ENCODE assay signal across 8 cellular contexts in genomic region chr17:49494937-49495841, GRCh38. TPM values are rescaled to one million over a fixed set of nuclear protein-coding genes. Genes with fewer than 3 reads are reported as not detected.
DNase-seq lines count a peak whose midpoint lies in the region; ATAC-seq and TF ChIP-seq lines count a peak whose summit lies in the region.

A gene with protein sequence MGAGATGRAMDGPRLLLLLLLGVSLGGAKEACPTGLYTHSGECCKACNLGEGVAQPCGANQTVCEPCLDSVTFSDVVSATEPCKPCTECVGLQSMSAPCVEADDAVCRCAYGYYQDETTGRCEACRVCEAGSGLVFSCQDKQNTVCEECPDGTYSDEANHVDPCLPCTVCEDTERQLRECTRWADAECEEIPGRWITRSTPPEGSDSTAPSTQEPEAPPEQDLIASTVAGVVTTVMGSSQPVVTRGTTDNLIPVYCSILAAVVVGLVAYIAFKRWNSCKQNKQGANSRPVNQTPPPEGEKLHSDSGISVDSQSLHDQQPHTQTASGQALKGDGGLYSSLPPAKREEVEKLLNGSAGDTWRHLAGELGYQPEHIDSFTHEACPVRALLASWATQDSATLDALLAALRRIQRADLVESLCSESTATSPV (plus strand): TSS chr17:49495293. CDS start chr17:49495418, 125 bp downstream.

- H3K36me3 Mint-ChIP-seq in naive B cell, result no peaks in the 10 kb centered on the region

- intact Hi-C loops in esophagus squamous epithelium (cut with DNase I), result loop anchor here (5.0 kb wide), 1 partner anchor 52 kb away; no protein-coding TSS in a partner anchor

- H3K9ac ChIP-seq in BLaER1 treated with 17β-estradiol and CSF1 and Interleukin-3, amounts not matched to agents 10 nM and 100 nM, result peak within 1 kb of the TSS in 9 of 11 experiments; percentile 35 to 70 (median 54); a peak in 14 of 22 replicates

- TF ChIP-seq CTCF in esophagus squamous epithelium (IDR thresholded peaks at IDR 0.05) (no peak), suprapubic skin (IDR thresholded peaks at IDR 0.05) (no peak)

- TF ChIP-seq POLR2A in esophagus squamous epithelium (IDR thresholded peaks at IDR 0.05), result peak in 1 of 4 donors; percentile 70
- TF ChIP-seq POLR2A in suprapubic skin (IDR thresholded peaks at IDR 0.05), result no peak

- H3K4me1 Mint-ChIP-seq in naive B cell, result peaks cover 27 to 36% (median 35%) of the 10 kb centered on the region in 3 donors

- peak within 1 kb of the TSS; percentile 47 to 73 (median 62) for H3K4me3 ChIP-seq in BLaER1 treated with 17β-estradiol and CSF1 and Interleukin-3, amounts not matched to agents 10 nM and 100 nM
- H3K4me3 ChIP-seq in esophagus squamous epithelium (peak within 1 kb of the TSS; percentile 32 to 70 (median 44)), suprapubic skin (peak within 1 kb of the TSS; percentile 53)

- H3K9me3 ChIP-seq in BLaER1 treated with 17β-estradiol and CSF1 and Interleukin-3, amounts not matched to agents 10 nM and 100 nM (replicated peaks in 1 of 11), result no peaks in the 10 kb centered on the region
- no peaks in the 10 kb centered on the region for H3K9me3 ChIP-seq in esophagus squamous epithelium
- H3K9me3 ChIP-seq in suprapubic skin, result no peaks in the 10 kb centered on the region

- peak within 1 kb of the TSS; percentile 91 to 100 (median 99) for H3K4me2 ChIP-seq in BLaER1 treated with 17β-estradiol and CSF1 and Interleukin-3, amounts not matched to agents 10 nM and 100 nM

- ATAC-seq in GM21381 (IDR thresholded peaks at IDR 0.05; ENCODE audit: unreplicated experiment), result peak; percentile 57
- ATAC-seq in naive B cell (ENCODE audit: low read depth in 2 of 2), result peak; percentile 45 to 53

- DNase-seq in NCI-H510A (lab: John Stamatoyannopoulos, UW) (peak; percentile 24), activated T-cell treated with anti-CD3 and anti-CD28 coated beads for 1 hour (ENCODE audit: low read depth) (peak; percentile 30), esophagus squamous epithelium (lab: John Stamatoyannopoulos, UW) (no peak), naive B cell (peak; percentile 51), suprapubic skin (ENCODE audit: low spot score in 2 of 2) (no peak), NCI-H187 (lab: John Stamatoyannopoulos, UW) (no peak)

- H3K27ac ChIP-seq in BLaER1 treated with 17β-estradiol and CSF1 and Interleukin-3, amounts not matched to agents 10 nM and 100 nM, result peak within 1 kb of the TSS in 2 of 11 experiments; percentile 41 to 51; a peak in 3 of 22 replicates
- H3K27ac ChIP-seq in esophagus squamous epithelium (peak within 1 kb of the TSS in 1 of 4 donors; percentile 27), suprapubic skin (no peak within 1 kb of the TSS)

- no peaks in the 10 kb centered on the region for H3K36me3 ChIP-seq in BLaER1 treated with 17β-estradiol and CSF1 and Interleukin-3, amounts not matched to agents 10 nM and 100 nM
- no peaks in the 10 kb centered on the region for H3K36me3 ChIP-seq in esophagus squamous epithelium
- no peaks in the 10 kb centered on the region for H3K36me3 ChIP-seq in suprapubic skin

- no peak for TF ChIP-seq EP300 in suprapubic skin (IDR thresholded peaks at IDR 0.05)

- H3K4me3 Mint-ChIP-seq in naive B cell, result peak within 1 kb of the TSS; percentile 81 to 93 (median 90)

- peaks cover 40 to 61% (median 57%) of the 10 kb centered on the region in 3 donors for H3K27me3 Mint-ChIP-seq in naive B cell

- peaks cover 28 to 45% (median 36%) of the 10 kb centered on the region in 10 experiments for H3K4me1 ChIP-seq in BLaER1 treated with 17β-estradiol and CSF1 and Interleukin-3, amounts not matched to agents 10 nM and 100 nM
- H3K4me1 ChIP-seq in esophagus squamous epithelium (peaks cover 30 to 39% (median 30%) of the 10 kb centered on the region in 3 donors), suprapubic skin (peaks cover 35% of the 10 kb centered on the region)

- WGBS in esophagus squamous epithelium, 2 donors, result 1 to 2% methylated on average over 18 to 29 of the region's 81 CpGs
- under 1% methylated on average over 57 of the region's 81 CpGs for WGBS in suprapubic skin

- peaks cover 0 to 2% (median 0%) of the 10 kb centered on the region in 7 donors for H3K9me3 Mint-ChIP-seq in naive B cell

- peaks cover 0 to 36% (median 25%) of the 10 kb centered on the region in 11 experiments; a peak in 20 of 22 replicates for H4K20me1 ChIP-seq in BLaER1 treated with 17β-estradiol and CSF1 and Interleukin-3, amounts not matched to agents 10 nM and 100 nM

- H3K27ac Mint-ChIP-seq in naive B cell, result peak within 1 kb of the TSS in 4 of 6 donors; percentile 26 to 88 (median 42)

- peaks cover 46 to 51% (median 50%) of the 10 kb centered on the region in 11 experiments for H3K27me3 ChIP-seq in BLaER1 treated with 17β-estradiol and CSF1 and Interleukin-3, amounts not matched to agents 10 nM and 100 nM
- H3K27me3 ChIP-seq in esophagus squamous epithelium, result peaks cover 4 to 79% (median 20%) of the 10 kb centered on the region in 4 donors
- H3K27me3 ChIP-seq in suprapubic skin, result peaks cover 66% of the 10 kb centered on the region

RNA-seq across cellular contexts. Expression of the gene that starts here (rescaled TPM):
- 1 to 10 TPM; 1.6 to 9.6 (median 4.9) TPM for total RNA-seq in esophagus squamous epithelium
- under 1 TPM in 1 of 6 donors, not detected in 5; 0.16 TPM for polyA plus RNA-seq in naive B cell (ENCODE audit: low read depth in 6 of 6)
- 10 to 100 TPM; 18.1 to 26.8 (median 22.0) TPM for total RNA-seq in suprapubic skin

Comparison
In these comparisons a context has a peak if more than half of its experiments do, and no peak if none do; other contexts are left out.
1. Peak in DNase-seq and ATAC-seq in naive B cell; RNA of the gene not detected or under 1 TPM.
2. DNase-seq: peak in NCI-H510A (single experiment) and activated T-cell treated with anti-CD3 and anti-CD28 coated beads for 1 hour (single experiment); none in esophagus squamous epithelium (single experiment), suprapubic skin (0 of 2) and NCI-H187 (0 of 2).
3. Peak in every context shown above with its lines, with median percentiles within 50 percentile points of each other: H3K4me3 ChIP-seq.